In the genomic region with DNA sequence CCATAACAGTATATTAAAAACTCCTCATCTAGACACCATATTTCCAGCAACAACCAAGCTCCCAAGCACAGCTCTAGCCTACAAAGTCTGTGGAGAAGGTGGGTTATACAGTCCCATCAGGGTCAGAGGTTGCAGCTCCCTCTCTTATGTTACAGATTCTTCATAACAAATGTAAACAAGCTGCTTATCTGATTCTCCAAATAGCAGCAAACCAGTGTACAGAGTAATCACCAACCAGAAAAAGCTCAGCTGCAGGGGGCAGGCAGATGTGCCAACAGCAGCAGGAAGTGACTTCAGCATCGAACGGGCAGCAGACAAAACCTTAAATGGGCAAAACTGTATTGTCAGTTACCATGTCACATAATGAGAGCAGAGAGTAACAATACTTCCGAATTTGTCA, we compare ENCODE assay signal across 8 cellular contexts. TPM values are rescaled to one million over a fixed set of nuclear protein-coding genes. Genes with fewer than 3 reads are reported as not detected.
DNase-seq lines count a peak whose midpoint lies in the region; ATAC-seq lines count a peak whose summit lies in the region.

No MANE protein-coding gene starts in this region.

- no peaks in the 10 kb centered on the region for H3K36me3 Mint-ChIP-seq in naive B cell

- DNase-seq in activated CD8-positive, alpha-beta memory T cell treated with anti-CD3 and anti-CD28 coated beads, Interleukin-2, amount 50 U/mL, for 1 hour (ENCODE audit: extremely low read depth): peak; percentile 4
- DNase-seq in activated CD8-positive, alpha-beta memory T cell treated with anti-CD3 and anti-CD28 coated beads, Interleukin-2, amount 50 U/mL, for 48 hours: no peak
- peak; percentile 19 to 21 for DNase-seq in Kasumi-1 (lab: John Stamatoyannopoulos, UW)
- peak; percentile 21 to 43 for DNase-seq in activated CD4-positive, alpha-beta T cell treated with anti-CD3 and anti-CD28 coated beads, Interleukin-2, amount 50 U/mL, for 4 hours
- no peak for DNase-seq in naive B cell
- DNase-seq in midbrain (lab: John Stamatoyannopoulos, UW): no peak
- no peak for DNase-seq in hepatic stellate cell (ENCODE audit: low spot score)
- DNase-seq in cortex of kidney (lab: John Stamatoyannopoulos, UW): no peak

- H3K4me1 Mint-ChIP-seq in naive B cell: peaks cover 10 to 23% (median 17%) of the 10 kb centered on the region in 3 donors

- peaks cover 0 to 2% (median 0%) of the 10 kb centered on the region in 7 donors for H3K9me3 Mint-ChIP-seq in naive B cell

- ATAC-seq in naive B cell (ENCODE audit: low read depth in 2 of 2): peak; percentile 41 to 72

- H3K27ac Mint-ChIP-seq in naive B cell: no peak overlapping the region

- no peak overlapping the region for H3K4me3 Mint-ChIP-seq in naive B cell

- no peaks in the 10 kb centered on the region for H3K27me3 Mint-ChIP-seq in naive B cell

RNA-seq across cellular contexts. Expression of a gene that starts 52.9 kb away (rescaled TPM):
- 1 to 10 TPM; 2.1 to 8.0 (median 4.8) TPM for polyA plus RNA-seq in naive B cell (ENCODE audit: low read depth in 6 of 6)

Comparison
In these comparisons a context has a peak if more than half of its experiments do, and no peak if none do; other contexts are left out.
1. DNase-seq: peak in activated CD8-positive, alpha-beta memory T cell treated with anti-CD3 and anti-CD28 coated beads, Interleukin-2, amount 50 U/mL, for 1 hour (single experiment), Kasumi-1 (2 of 2) and activated CD4-positive, alpha-beta T cell treated with anti-CD3 and anti-CD28 coated beads, Interleukin-2, amount 50 U/mL, for 4 hours (2 of 2); none in activated CD8-positive, alpha-beta memory T cell treated with anti-CD3 and anti-CD28 coated beads, Interleukin-2, amount 50 U/mL, for 48 hours (single experiment), naive B cell (single experiment), midbrain (single experiment), hepatic stellate cell (single experiment) and cortex of kidney (single experiment).